8 cellular contexts compared by ENCODE assay signal in the genomic region with DNA sequence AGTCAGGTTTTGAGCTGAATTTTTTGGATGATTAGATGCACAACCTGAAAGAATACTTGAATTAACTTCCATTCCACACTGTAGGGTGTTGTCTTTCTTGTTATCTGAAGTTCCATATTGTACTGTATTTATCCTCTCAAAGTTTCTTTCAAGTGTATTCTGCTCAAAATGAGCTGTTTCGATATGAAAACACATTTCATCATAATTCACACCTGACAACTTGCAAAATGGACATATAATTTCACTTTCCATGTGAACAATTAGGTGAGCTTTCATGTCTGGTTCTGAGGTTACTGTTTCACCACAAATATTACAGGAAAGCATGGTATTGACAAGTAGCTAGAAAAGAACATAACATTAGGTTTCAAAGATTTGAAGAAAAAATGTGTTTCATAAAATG. TPM values are rescaled to one million over a fixed set of nuclear protein-coding genes. Genes with fewer than 3 reads are reported as not detected.
DNase-seq lines count a peak whose midpoint lies in the region; ATAC-seq and TF ChIP-seq lines count a peak whose summit lies in the region.

No MANE protein-coding gene starts in this region.

- no peaks in the 10 kb centered on the region for H3K9me3 Mint-ChIP-seq in GM23338

- no peak overlapping the region for H3K27ac Mint-ChIP-seq in GM23338

- no peak overlapping the region for H2AK5ac ChIP-seq in mesenchymal stem cell (ENCODE audit: low read length, severe bottlenecking)

- no peak overlapping the region for H3K18ac ChIP-seq in mesenchymal stem cell (ENCODE audit: low read depth in 1 of 2, low read length in 2 of 2)

- no peaks in the 10 kb centered on the region for H3K36me3 ChIP-seq in GM23338 (ENCODE audit: insufficient read depth)
- peaks cover 3% of the 10 kb centered on the region for H3K36me3 ChIP-seq in OCI-LY3 (replicated peaks; ENCODE audit: low read depth, low read length)
- no peaks in the 10 kb centered on the region for H3K36me3 ChIP-seq in mesenchymal stem cell (ENCODE audit: control insufficient read depth in 1 of 2, insufficient read depth in 2 of 2, low read depth in 1 of 2, low read length in 2 of 2)
- no peaks in the 10 kb centered on the region for H3K36me3 ChIP-seq in transverse colon

- H3K9me2 ChIP-seq in GM23338 (ENCODE audit: insufficient read depth): peaks cover 4% of the 10 kb centered on the region; the same call in 1 of the 2 replicates

- no peaks in the 10 kb centered on the region for H3K79me1 ChIP-seq in mesenchymal stem cell (replicated peaks; ENCODE audit: low read length, poor library complexity, severe bottlenecking)

- no peaks in the 10 kb centered on the region for H3K27me3 ChIP-seq in GM23338 (ENCODE audit: insufficient read depth)
- H3K27me3 ChIP-seq in OCI-LY3 (ENCODE audit: low read depth, low read length): no peaks in the 10 kb centered on the region
- no peaks in the 10 kb centered on the region for H3K27me3 ChIP-seq in mesenchymal stem cell (ENCODE audit: control insufficient read depth in 1 of 2, insufficient read depth in 1 of 2, low read length in 2 of 2)
- H3K27me3 ChIP-seq in transverse colon: no peaks in the 10 kb centered on the region

- no peak overlapping the region for H2BK120ac ChIP-seq in mesenchymal stem cell (ENCODE audit: low read depth, low read length)

- H3K4ac ChIP-seq in mesenchymal stem cell (ENCODE audit: low read depth in 1 of 2, low read length in 2 of 2): no peak overlapping the region

- no peak for DNase-seq in GM23338 (ENCODE audit: low spot score)
- DNase-seq in mesenchymal stem cell: no peak
- DNase-seq in NCI-H128 (lab: John Stamatoyannopoulos, UW; ENCODE audit: unreplicated experiment): no peak
- no peak for DNase-seq in transverse colon
- no peak for DNase-seq in amniotic stem cell (lab: John Stamatoyannopoulos, UW)
- DNase-seq in lower leg skin (ENCODE audit: low spot score in 2 of 2): no peak

- TF ChIP-seq CTCF in GM23338 (conservative IDR thresholded peaks at IDR 0.05; ENCODE audit: low read depth in 2 of 2) (no peak), OCI-LY3 (IDR thresholded peaks at IDR 0.05; ENCODE audit: low read depth, low read length) (no peak), transverse colon (IDR thresholded peaks at IDR 0.05) (no peak), lower leg skin (IDR thresholded peaks at IDR 0.05) (no peak)

- H3K4me1 ChIP-seq in GM23338 (ENCODE audit: insufficient read depth): peaks cover 9% of the 10 kb centered on the region; the same call in 1 of the 2 replicates
- H3K4me1 ChIP-seq in OCI-LY3 (ENCODE audit: low read length): peaks cover 14% of the 10 kb centered on the region
- H3K4me1 ChIP-seq in mesenchymal stem cell (ENCODE audit: control insufficient read depth, insufficient read depth, low read depth, low read length): peaks cover 1% of the 10 kb centered on the region
- peaks cover 0 to 42% (median 21%) of the 10 kb centered on the region in 4 donors for H3K4me1 ChIP-seq in transverse colon

- no peaks in the 10 kb centered on the region for H3F3A ChIP-seq in GM23338 (replicated peaks; ENCODE audit: low read depth)

- in situ Hi-C loops in transverse colon (cut with MboI; ENCODE audit: low pct_ligation_motif_present in 1 of 4, low pct_unique_long_range_greater_than_20kb in 1 of 4, low sequenced_read_pairs in 3 of 4): loop anchor here in 1 of 4 donors (25.0 kb wide), 1 partner anchor 380 kb away; a partner anchor contains a TSS

- H3K4me2 ChIP-seq in GM23338 (0 out of 2 replicates have a peak overlapping the region, but pooled peaks have one; percentile 24), OCI-LY3 (ENCODE audit: low read length) (peak overlapping the region; percentile 76), mesenchymal stem cell (ENCODE audit: low read length, poor library complexity, severe bottlenecking) (no peak overlapping the region)

- no peaks in the 10 kb centered on the region for H3K9me3 ChIP-seq in OCI-LY3 (ENCODE audit: insufficient read depth, low read length)
- no peaks in the 10 kb centered on the region for H3K9me3 ChIP-seq in mesenchymal stem cell (ENCODE audit: control insufficient read depth, low read length)
- H3K9me3 ChIP-seq in transverse colon: no peaks in the 10 kb centered on the region

- H3K23ac ChIP-seq in mesenchymal stem cell (ENCODE audit: low read length in 2 of 2): no peak overlapping the region

- no peak overlapping the region for H4K91ac ChIP-seq in mesenchymal stem cell (ENCODE audit: low read length)

- peaks cover 15% of the 10 kb centered on the region; the same call in 2 of the 3 replicates for H3K4me1 Mint-ChIP-seq in GM23338

- H3K14ac ChIP-seq in mesenchymal stem cell (ENCODE audit: low read length in 2 of 2): no peak overlapping the region

- no peak overlapping the region for H2BK12ac ChIP-seq in mesenchymal stem cell (ENCODE audit: low read length in 2 of 2)

- 100% methylated on average over 1 of the region's 1 CpG for WGBS in mesenchymal stem cell
- 38 to 64% methylated on average over 1 of the region's 1 CpG for WGBS in transverse colon (ENCODE audit: low coverage in 1 of 2), 2 donors
- WGBS in lower leg skin, 2 donors: 55 to 62% methylated on average over 1 of the region's 1 CpG

- intact Hi-C loops in transverse colon (cut with DNase I; ENCODE audit: low total_unique reads) (no loop called here), lower leg skin (cut with DNase I; ENCODE audit: low total_unique reads) (no loop called here)

- ATAC-seq in GM18508 (IDR thresholded peaks at IDR 0.05; ENCODE audit: insufficient read depth, unreplicated experiment) (peak; percentile 39), GM23338 (no peak)

- H3K9ac ChIP-seq in OCI-LY3 (ENCODE audit: low read length) (peak overlapping the region; percentile 94; the same call in 1 of the 2 replicates), mesenchymal stem cell (ENCODE audit: low read length) (peak overlapping the region; percentile 95)

- no peak overlapping the region for H2BK5ac ChIP-seq in mesenchymal stem cell (ENCODE audit: low read depth, low read length, poor library complexity, severe bottlenecking)

- TF ChIP-seq POLR2A in transverse colon (IDR thresholded peaks at IDR 0.05) (no peak), lower leg skin (IDR thresholded peaks at IDR 0.05) (no peak)

- 0 out of 2 replicates have a peak overlapping the region, but pooled peaks have one; percentile 17 for H3K4me3 ChIP-seq in GM23338
- peak overlapping the region; percentile 99 for H3K4me3 ChIP-seq in OCI-LY3 (ENCODE audit: low read length)
- H3K4me3 ChIP-seq in mesenchymal stem cell (ENCODE audit: insufficient read depth in 1 of 2, low read depth in 1 of 2, low read length in 2 of 2): peak overlapping the region in 1 of 2 experiments; percentile 92
- no peak overlapping the region for H3K4me3 ChIP-seq in transverse colon
- H3K4me3 ChIP-seq in lower leg skin (ENCODE audit: low read depth, poor library complexity, severe bottlenecking): no peak overlapping the region

- TF ChIP-seq EP300 in transverse colon (IDR thresholded peaks at IDR 0.05; ENCODE audit: low read depth): no peak

- no peak overlapping the region for H3K27ac ChIP-seq in GM23338 (ENCODE audit: low read depth)
- peak overlapping the region; percentile 32; the same call in 1 of the 2 replicates for H3K27ac ChIP-seq in OCI-LY3 (ENCODE audit: low read length)
- no peak overlapping the region for H3K27ac ChIP-seq in mesenchymal stem cell (ENCODE audit: low read length, poor library complexity, severe bottlenecking)
- no peak overlapping the region for H3K27ac ChIP-seq in transverse colon

- H3K27me3 Mint-ChIP-seq in GM23338 (ENCODE audit: insufficient read depth, low read depth, poor library complexity): peaks cover 5% of the 10 kb centered on the region

- H4K20me1 ChIP-seq in GM23338 (replicated peaks; ENCODE audit: insufficient read depth) (peaks cover 7% of the 10 kb centered on the region; the same call in 1 of the 2 replicates), OCI-LY3 (ENCODE audit: insufficient read depth, low read length) (peaks cover 13% of the 10 kb centered on the region)

- no peak overlapping the region for H4K8ac ChIP-seq in mesenchymal stem cell (ENCODE audit: low read length)

- H3K4me3 Mint-ChIP-seq in GM23338: peak overlapping the region; percentile 49; the same call in 2 of the 3 replicates

- no peak overlapping the region for H2AFZ ChIP-seq in GM23338
- no peak overlapping the region for H2AFZ ChIP-seq in OCI-LY3 (ENCODE audit: low read depth, low read length)
- H2AFZ ChIP-seq in mesenchymal stem cell (ENCODE audit: low read depth, low read length): no peak overlapping the region

- H3K36me3 Mint-ChIP-seq in GM23338 (ENCODE audit: low read depth): no peaks in the 10 kb centered on the region

- H2BK15ac ChIP-seq in mesenchymal stem cell (ENCODE audit: low read depth, poor library complexity, severe bottlenecking): no peak overlapping the region

- H3K79me2 ChIP-seq in GM23338 (replicated peaks; ENCODE audit: insufficient read depth): peaks cover 66% of the 10 kb centered on the region
- H3K79me2 ChIP-seq in OCI-LY3 (ENCODE audit: low read length): peaks cover 67% of the 10 kb centered on the region

RNA-seq across cellular contexts. Expression of a gene that starts 1.7 kb away (rescaled TPM):
- 19.1 and 23.2 TPM in 2 replicates for total RNA-seq in GM23338 (2014; rRNA removed; shearing (Covaris generic))
- 20.4 and 21.4 TPM in 2 replicates for polyA plus RNA-seq in GM23338 (2016; fragmentation: Nextera tagmentation; extraction: Ambion mirVana)
- 7.8 TPM for polyA plus RNA-seq in mesenchymal stem cell (2013, experiment 1 of 2)
- 7.9 TPM for polyA plus RNA-seq in mesenchymal stem cell (2013, experiment 2 of 2)
- total RNA-seq in transverse colon (10 to 100 TPM in 2 of 4 donors, 1 to 10 TPM in 1, not detected in 1; 10.0 to 14.1 (median 11.4) TPM), lower leg skin (10 to 100 TPM in 2 of 4 donors, 1 to 10 TPM in 2; 5.8 to 10.5 (median 8.7) TPM)

RNA-seq across cellular contexts. Expression of a gene that starts 14.1 kb away (rescaled TPM):
- 9.4 and 16.3 TPM in 2 replicates for total RNA-seq in GM23338 (2014; rRNA removed; shearing (Covaris generic))
- 6.9 and 8.5 TPM in 2 replicates for polyA plus RNA-seq in GM23338 (2016; fragmentation: Nextera tagmentation; extraction: Ambion mirVana)
- polyA plus RNA-seq in mesenchymal stem cell (2013, experiment 1 of 2): 5.9 TPM
- polyA plus RNA-seq in mesenchymal stem cell (2013, experiment 2 of 2): 5.9 TPM
- total RNA-seq in transverse colon (1 to 10 TPM in 3 of 4 donors, under 1 TPM in 1; 0.20 to 5.6 (median 2.2) TPM), lower leg skin (10 to 100 TPM in 1 of 4 donors, 1 to 10 TPM in 3; 6.3 to 22.2 (median 8.9) TPM)

RNA-seq across cellular contexts. Expression of a gene that starts 50.6 kb away (rescaled TPM):
- total RNA-seq in GM23338 (2014; rRNA removed; shearing (Covaris generic)): 0.08 and 0.52 TPM in 2 replicates
- polyA plus RNA-seq in GM23338 (2016; fragmentation: Nextera tagmentation; extraction: Ambion mirVana): 0.54 and 1.0 TPM in 2 replicates
- polyA plus RNA-seq in mesenchymal stem cell (2013, experiment 1 of 2): 0.12 TPM
- polyA plus RNA-seq in mesenchymal stem cell (2013, experiment 2 of 2): 0.10 TPM
- under 1 TPM in 2 of 4 donors, not detected in 2; 0.32 to 0.55 TPM for total RNA-seq in transverse colon
- total RNA-seq in lower leg skin: under 1 TPM in 3 of 4 donors, not detected in 1; 0.19 to 0.68 (median 0.34) TPM

Comparison
In these comparisons a context has a peak if more than half of its experiments do, and no peak if none do; other contexts are left out.
1. H3K4me3 ChIP-seq: peak in GM23338 (single experiment) and OCI-LY3 (single experiment); none in transverse colon (0 of 4) and lower leg skin (single experiment).